Comparison of ENCODE assay signal across 1 cellular context in the genomic region with DNA sequence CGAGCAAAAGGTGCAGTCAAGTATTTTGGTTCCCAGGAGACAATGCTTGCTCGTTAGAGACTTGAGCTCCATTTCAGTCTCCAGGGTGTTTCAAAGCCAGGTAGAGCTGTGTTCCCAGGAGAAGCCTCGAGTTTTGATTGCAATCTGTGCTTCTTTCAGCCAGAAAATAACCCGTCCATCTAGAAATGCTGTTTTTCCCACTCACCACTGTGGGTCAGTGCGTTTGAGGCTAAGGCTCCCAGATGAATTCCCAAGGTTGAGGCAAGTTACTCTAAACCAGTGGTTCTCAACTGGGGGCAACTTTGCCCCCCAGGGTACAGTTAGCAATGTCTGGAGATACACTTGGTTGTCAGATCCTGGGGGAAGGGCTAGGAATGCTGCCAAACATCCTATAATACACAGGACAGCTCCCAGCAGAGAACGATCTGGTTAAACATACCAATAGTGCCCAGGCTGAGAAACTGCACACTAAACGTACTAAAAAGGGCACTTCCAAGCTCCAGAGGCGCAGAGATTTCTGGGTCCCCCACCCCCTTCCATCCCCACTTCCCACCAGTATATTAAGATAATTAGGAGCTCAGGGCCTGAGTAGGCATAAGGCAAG.
TF ChIP-seq lines count a peak whose summit lies in the region.

No MANE protein-coding gene starts in this region.

TF ChIP-seq in GM12878, 131 proteins besides CTCF, POLR2A, EP300 and RAD21:
- TF ChIP-seq NFXL1 (IDR thresholded peaks at IDR 0.05; ENCODE audit: borderline replicate concordance): peak; percentile 23; the same call in 1 of the 2 replicates
- TF ChIP-seq NR2F1 (conservative IDR thresholded peaks at IDR 0.05): no peak
- peak in 1 of 2 experiments; percentile 96; a peak in 2 of 4 replicates for TF ChIP-seq ETV6 (conservative IDR thresholded peaks at IDR 0.05 in 1 of 2, IDR thresholded peaks at IDR 0.05 in 1 of 2; ENCODE audit: borderline replicate concordance in 1 of 2, low read depth in 1 of 2)
TF ChIP-seq in GM12878: peak in this region for 2.
